9 cellular contexts compared by ENCODE assay signal in the genomic region with DNA sequence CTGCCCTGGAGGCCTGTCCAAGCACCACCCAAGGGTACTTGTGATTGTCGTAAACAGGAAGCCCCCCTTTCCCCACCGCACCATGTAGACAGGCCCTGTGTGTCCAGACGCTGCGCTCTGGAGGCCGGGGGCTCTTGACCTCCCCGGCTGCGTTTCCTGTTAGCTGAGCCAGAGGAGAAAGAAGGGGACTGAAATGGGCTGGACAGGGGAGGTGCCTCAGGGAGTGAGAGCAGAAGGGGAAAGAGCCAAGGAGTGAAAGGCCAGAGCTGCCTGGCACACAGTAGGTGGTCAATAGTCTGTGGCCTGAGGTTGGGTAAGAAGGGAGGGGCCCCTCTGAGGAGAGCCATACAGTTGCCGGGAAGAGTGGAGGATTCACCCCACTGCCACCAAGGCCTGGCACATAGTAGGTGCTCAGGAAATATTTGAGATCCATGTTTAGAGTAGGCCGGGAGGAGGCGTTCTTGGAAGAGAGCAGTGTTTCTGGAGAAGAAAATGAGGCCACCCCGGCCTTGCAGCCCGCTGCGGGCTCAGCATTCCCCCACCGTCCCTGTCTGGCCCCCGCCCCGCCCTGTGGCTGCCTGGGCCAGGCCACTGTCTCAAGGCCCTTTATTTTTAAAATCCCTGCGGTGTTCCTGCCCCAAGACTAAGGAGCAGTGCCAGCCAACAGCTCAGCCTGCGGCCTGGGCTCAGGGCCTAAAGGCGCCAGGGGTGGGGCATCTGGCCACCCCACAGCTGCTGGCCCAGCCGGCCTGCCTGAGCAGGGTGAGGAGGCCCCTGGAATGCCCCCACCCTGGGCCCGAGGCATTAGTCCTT. TPM values are rescaled to one million over a fixed set of nuclear protein-coding genes. Genes with fewer than 3 reads are reported as not detected.
DNase-seq lines count a peak whose midpoint lies in the region; ATAC-seq, FAIRE-seq and TF ChIP-seq lines count a peak whose summit lies in the region.
"Had no signal": no experiment of that assay in that cellular context is flagged by ENCODE, and none has a peak within 500 bp of the region (broad histone marks: within the 10 kb centered on the region; RNA-seq: fewer than 3 reads in every experiment).

No MANE protein-coding gene starts in this region.

- CTCF ChIA-PET in WTC11 (lab: Charles Lee): interaction anchor here (0.5 to 16.5 kb wide), 21 partner anchors 17 to 548 kb away, joined by 3 to 728 read pairs (median 4); a partner anchor contains a TSS

- DNase-seq in AG09319 (ENCODE audit: extremely low read depth, low read depth) (no peak), WTC11 (ENCODE audit: low spot score) (peak; percentile 64), glomerular endothelial cell (ENCODE audit: extremely low read depth, low read depth, low spot score) (peak; percentile 77), nucleus accumbens (lab: John Stamatoyannopoulos, UW) (peak in 41 of 56 donors; percentile 15 to 79 (median 60)), GM10266 (ENCODE audit: extremely low spot score) (no peak), RCC 7860 (ENCODE audit: low spot score) (no peak)
- DNase-seq: activated CD4-positive, alpha-beta T cell treated with anti-CD3 and anti-CD28 coated beads for 4 hours had no signal

- peak; percentile 23 for TF ChIP-seq CTCF in AG09319 (IDR thresholded peaks at IDR 0.05; ENCODE audit: low read depth, low read length)
- TF ChIP-seq CTCF in WTC11 (IDR thresholded peaks at IDR 0.05): no peak
- TF ChIP-seq CTCF in GM10266 (IDR thresholded peaks at IDR 0.05; ENCODE audit: control insufficient read depth, insufficient read depth, low read depth, missing control alignments): no peak

- H3K9me3 Mint-ChIP-seq in WTC11: no peaks in the 10 kb centered on the region

- ATAC-seq in WTC11 (peak; percentile 41), HG03442 (IDR thresholded peaks at IDR 0.05; ENCODE audit: unreplicated experiment) (no peak), GM21381 (IDR thresholded peaks at IDR 0.05; ENCODE audit: unreplicated experiment) (no peak)

- H3K4me1 Mint-ChIP-seq in WTC11: peaks cover 33% of the 10 kb centered on the region

- peaks cover 8% of the 10 kb centered on the region; the same call in 1 of the 2 replicates for H3K27me3 Mint-ChIP-seq in WTC11 (ENCODE audit: low read depth)

- peak overlapping the region; percentile 90 for H3K27ac Mint-ChIP-seq in WTC11

- POLR2A ChIA-PET in WTC11 (lab: Charles Lee): interaction anchor here (0.5 to 2.7 kb wide), 9 partner anchors 11 to 120 kb away, joined by 3 to 24 read pairs (median 11); a partner anchor contains a TSS

- peak overlapping the region; percentile 13; the same call in 1 of the 2 replicates for H3K4me3 Mint-ChIP-seq in WTC11

- H3K36me3 Mint-ChIP-seq in WTC11: no peaks in the 10 kb centered on the region

- FAIRE-seq in RCC 7860 (lab: Jason Lieb, UNC): no peak

TF ChIP-seq in WTC11, 78 proteins besides CTCF, POLR2A, EP300 and RAD21:
- TF ChIP-seq, protein P1, sequence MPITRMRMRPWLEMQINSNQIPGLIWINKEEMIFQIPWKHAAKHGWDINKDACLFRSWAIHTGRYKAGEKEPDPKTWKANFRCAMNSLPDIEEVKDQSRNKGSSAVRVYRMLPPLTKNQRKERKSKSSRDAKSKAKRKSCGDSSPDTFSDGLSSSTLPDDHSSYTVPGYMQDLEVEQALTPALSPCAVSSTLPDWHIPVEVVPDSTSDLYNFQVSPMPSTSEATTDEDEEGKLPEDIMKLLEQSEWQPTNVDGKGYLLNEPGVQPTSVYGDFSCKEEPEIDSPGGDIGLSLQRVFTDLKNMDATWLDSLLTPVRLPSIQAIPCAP (CRISPR knock-in tag; IDR thresholded peaks at IDR 0.05): no peak
- TF ChIP-seq, protein P2, sequence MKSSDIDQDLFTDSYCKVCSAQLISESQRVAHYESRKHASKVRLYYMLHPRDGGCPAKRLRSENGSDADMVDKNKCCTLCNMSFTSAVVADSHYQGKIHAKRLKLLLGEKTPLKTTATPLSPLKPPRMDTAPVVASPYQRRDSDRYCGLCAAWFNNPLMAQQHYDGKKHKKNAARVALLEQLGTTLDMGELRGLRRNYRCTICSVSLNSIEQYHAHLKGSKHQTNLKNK (CRISPR knock-in tag; IDR thresholded peaks at IDR 0.05): no peak
- no peak for TF ChIP-seq NFE2L1 (CRISPR knock-in tag; IDR thresholded peaks at IDR 0.05)
- no peak for TF ChIP-seq ZNF416 (CRISPR knock-in tag; IDR thresholded peaks at IDR 0.05)
- 0 out of 2 replicates have a peak, but pooled peaks have one; percentile 24 for TF ChIP-seq GABPB1 (CRISPR knock-in tag; IDR thresholded peaks at IDR 0.05)
- TF ChIP-seq, protein P3, sequence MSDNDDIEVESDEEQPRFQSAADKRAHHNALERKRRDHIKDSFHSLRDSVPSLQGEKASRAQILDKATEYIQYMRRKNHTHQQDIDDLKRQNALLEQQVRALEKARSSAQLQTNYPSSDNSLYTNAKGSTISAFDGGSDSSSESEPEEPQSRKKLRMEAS (CRISPR knock-in tag; IDR thresholded peaks at IDR 0.05): no peak
- TF ChIP-seq ETV6 (CRISPR knock-in tag; IDR thresholded peaks at IDR 0.05): no peak
- no peak for TF ChIP-seq ESRRA (CRISPR knock-in tag; IDR thresholded peaks at IDR 0.05; ENCODE audit: borderline replicate concordance)
- no peak for TF ChIP-seq TEAD4 (CRISPR knock-in tag; IDR thresholded peaks at IDR 0.05)
- no peak for TF ChIP-seq NR3C1 (CRISPR knock-in tag; conservative IDR thresholded peaks at IDR 0.05; ENCODE audit: low read depth)
- TF ChIP-seq ZNF121 (CRISPR knock-in tag; IDR thresholded peaks at IDR 0.05): peak; percentile 43; the same call in 1 of the 2 replicates
- TF ChIP-seq PRRX2 (CRISPR knock-in tag; IDR thresholded peaks at IDR 0.05): no peak
- TF ChIP-seq, protein P4, sequence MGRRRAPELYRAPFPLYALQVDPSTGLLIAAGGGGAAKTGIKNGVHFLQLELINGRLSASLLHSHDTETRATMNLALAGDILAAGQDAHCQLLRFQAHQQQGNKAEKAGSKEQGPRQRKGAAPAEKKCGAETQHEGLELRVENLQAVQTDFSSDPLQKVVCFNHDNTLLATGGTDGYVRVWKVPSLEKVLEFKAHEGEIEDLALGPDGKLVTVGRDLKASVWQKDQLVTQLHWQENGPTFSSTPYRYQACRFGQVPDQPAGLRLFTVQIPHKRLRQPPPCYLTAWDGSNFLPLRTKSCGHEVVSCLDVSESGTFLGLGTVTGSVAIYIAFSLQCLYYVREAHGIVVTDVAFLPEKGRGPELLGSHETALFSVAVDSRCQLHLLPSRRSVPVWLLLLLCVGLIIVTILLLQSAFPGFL (CRISPR knock-in tag; IDR thresholded peaks at IDR 0.05; ENCODE audit: borderline replicate concordance): no peak
- TF ChIP-seq JUN (CRISPR knock-in tag; IDR thresholded peaks at IDR 0.05): no peak
- TF ChIP-seq, protein P5, sequence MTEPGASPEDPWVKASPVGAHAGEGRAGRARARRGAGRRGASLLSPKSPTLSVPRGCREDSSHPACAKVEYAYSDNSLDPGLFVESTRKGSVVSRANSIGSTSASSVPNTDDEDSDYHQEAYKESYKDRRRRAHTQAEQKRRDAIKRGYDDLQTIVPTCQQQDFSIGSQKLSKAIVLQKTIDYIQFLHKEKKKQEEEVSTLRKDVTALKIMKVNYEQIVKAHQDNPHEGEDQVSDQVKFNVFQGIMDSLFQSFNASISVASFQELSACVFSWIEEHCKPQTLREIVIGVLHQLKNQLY (CRISPR knock-in tag; IDR thresholded peaks at IDR 0.05): no peak
- 0 out of 2 replicates have a peak, but pooled peaks have one; percentile 7 for TF ChIP-seq TEAD1 (CRISPR knock-in tag; IDR thresholded peaks at IDR 0.05)
- no peak for TF ChIP-seq FOXJ3 (CRISPR knock-in tag; IDR thresholded peaks at IDR 0.05; ENCODE audit: borderline replicate concordance)
- TF ChIP-seq KAT7 (CRISPR knock-in tag; IDR thresholded peaks at IDR 0.05; ENCODE audit: borderline replicate concordance): no peak
- TF ChIP-seq, protein P6, sequence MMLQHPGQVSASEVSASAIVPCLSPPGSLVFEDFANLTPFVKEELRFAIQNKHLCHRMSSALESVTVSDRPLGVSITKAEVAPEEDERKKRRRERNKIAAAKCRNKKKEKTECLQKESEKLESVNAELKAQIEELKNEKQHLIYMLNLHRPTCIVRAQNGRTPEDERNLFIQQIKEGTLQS (CRISPR knock-in tag; conservative IDR thresholded peaks at IDR 0.05): no peak

RNA-seq across cellular contexts. Expression of a gene that starts 13.6 kb away (rescaled TPM):
- total RNA-seq in WTC11 (2021) (9.6 to 12.7 TPM (median 10.4 TPM) in 3 replicates), glomerular endothelial cell (89.3 and 120 TPM in 2 replicates)

RNA-seq across cellular contexts. Expression of a gene that starts 27.4 kb away (rescaled TPM):
- 14.6 to 17.5 TPM (median 16.0 TPM) in 3 replicates for total RNA-seq in WTC11 (2021)
- 34.8 and 37.7 TPM in 2 replicates for total RNA-seq in glomerular endothelial cell

RNA-seq across cellular contexts. Expression of a gene that starts 33.2 kb away (rescaled TPM):
- total RNA-seq in WTC11 (2021) (0.33 TPM in 1 of 3 replicates, not detected in the others), glomerular endothelial cell (not detected in 2 replicates)

Comparison
In these comparisons a context has a peak if more than half of its experiments do, and no peak if none do; other contexts are left out.
1. DNase-seq: peak in WTC11 (single experiment), glomerular endothelial cell (single experiment) and nucleus accumbens (41 of 56); none in AG09319 (single experiment), GM10266 (single experiment) and RCC 7860 (single experiment).